Comparison of ENCODE assay signal across 20 cellular contexts in the genomic region with DNA sequence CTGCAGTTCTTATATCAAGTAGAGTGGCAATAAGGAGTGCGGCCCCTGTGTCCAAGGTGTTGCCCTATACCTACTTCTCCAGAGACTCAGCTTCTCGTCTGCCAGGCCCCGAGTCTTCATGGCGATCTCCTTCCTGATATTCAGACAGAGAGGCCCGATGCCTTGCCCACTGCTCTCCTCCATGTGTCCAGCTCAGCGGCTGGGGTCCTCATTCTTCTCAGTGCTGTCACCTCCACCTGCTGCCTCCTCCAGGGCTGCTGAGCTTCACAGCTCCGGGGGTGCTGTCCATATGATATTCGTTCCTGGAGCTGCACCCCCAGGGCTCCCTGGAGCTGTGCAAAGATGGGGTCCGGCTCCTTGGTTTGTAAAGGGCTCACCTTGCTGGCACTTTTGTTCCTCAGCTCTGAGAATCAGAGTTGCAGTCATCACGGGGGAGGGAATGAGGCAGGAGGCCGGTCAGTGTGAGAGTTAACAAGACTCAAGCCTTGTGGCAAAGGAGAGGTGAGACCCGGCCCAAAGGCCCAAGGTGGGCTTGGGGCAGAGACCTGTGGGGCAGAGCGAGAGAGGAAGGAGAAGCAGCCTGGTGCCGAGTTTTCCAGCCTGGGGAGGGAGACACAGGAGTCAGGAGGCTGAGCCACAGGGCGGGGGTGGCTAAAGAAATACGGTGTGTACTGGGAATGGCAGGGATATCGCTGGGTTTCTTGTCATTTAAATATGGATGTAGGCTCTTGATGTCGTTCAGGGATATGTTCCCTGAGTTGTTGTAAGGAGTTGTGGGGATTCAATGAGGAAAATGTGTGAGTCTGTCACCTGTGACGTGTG.
"Had no signal": no experiment of that assay in that cellular context is flagged by ENCODE, and none has a peak within 500 bp of the region (broad histone marks: within the 10 kb centered on the region; RNA-seq: fewer than 3 reads in every experiment).

No MANE protein-coding gene starts in this region.

- H3K4me3 ChIP-seq: MG63 had no signal

- DNase-seq: IMR-90, KG1, MG63, NCI-H1092 treated with DMSO at 0.1 percent for 48 hours, NCI-H1436, NCI-H187, NCI-H2029, NCI-H2081 treated with DMSO at 0.1 percent for 48 hours, NCI-H2171, NCI-H226, NCI-H446, NCI-H510A, NCI-H524 treated with DMSO at 0.1 percent for 48 hours, NCI-H69, NCI-H774, RPMI8226, SHP77, SK-N-SH had no signal

- ATAC-seq: HepG2 had no signal

- FAIRE-seq: HepG2, RCC 7860 had no signal

- H3K36me3 ChIP-seq: MG63 had no signal

- H3K9me3 ChIP-seq: MG63, SK-N-SH had no signal

- H3K27me3 ChIP-seq: MG63 had no signal
